1 cellular context compared by ENCODE assay signal in genomic region chr12:49018282-49019119, GRCh38.
TF ChIP-seq lines count a peak whose summit lies in the region.

TSS of gene PRKAG1 (minus strand) at chr12:49018776. CDS start at chr12:49018740, 36 bp downstream.

TF ChIP-seq in GM12878, 131 proteins besides CTCF, POLR2A, EP300 and RAD21 (continued from another document and continues in another):
- peak; percentile 77 for TF ChIP-seq RUNX3 (IDR thresholded peaks at IDR 0.05; ENCODE audit: low read length)
- TF ChIP-seq, protein P1, sequence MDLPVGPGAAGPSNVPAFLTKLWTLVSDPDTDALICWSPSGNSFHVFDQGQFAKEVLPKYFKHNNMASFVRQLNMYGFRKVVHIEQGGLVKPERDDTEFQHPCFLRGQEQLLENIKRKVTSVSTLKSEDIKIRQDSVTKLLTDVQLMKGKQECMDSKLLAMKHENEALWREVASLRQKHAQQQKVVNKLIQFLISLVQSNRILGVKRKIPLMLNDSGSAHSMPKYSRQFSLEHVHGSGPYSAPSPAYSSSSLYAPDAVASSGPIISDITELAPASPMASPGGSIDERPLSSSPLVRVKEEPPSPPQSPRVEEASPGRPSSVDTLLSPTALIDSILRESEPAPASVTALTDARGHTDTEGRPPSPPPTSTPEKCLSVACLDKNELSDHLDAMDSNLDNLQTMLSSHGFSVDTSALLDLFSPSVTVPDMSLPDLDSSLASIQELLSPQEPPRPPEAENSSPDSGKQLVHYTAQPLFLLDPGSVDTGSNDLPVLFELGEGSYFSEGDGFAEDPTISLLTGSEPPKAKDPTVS (IDR thresholded peaks at IDR 0.05; ENCODE audit: low read depth, low read length), result no peak
- no peak for TF ChIP-seq ZZZ3 (IDR thresholded peaks at IDR 0.05; ENCODE audit: control insufficient read depth, insufficient read length, low read depth)
- TF ChIP-seq SMAD1 (IDR thresholded peaks at IDR 0.05; ENCODE audit: low read depth, partially characterized antibody), result peak; percentile 49
- no peak for TF ChIP-seq MTA2 (IDR thresholded peaks at IDR 0.05; ENCODE audit: low read depth)
- peak; percentile 14 for TF ChIP-seq SIX5 (IDR thresholded peaks at IDR 0.05; ENCODE audit: low read depth, low read length, severe bottlenecking)
- TF ChIP-seq SKIL (IDR thresholded peaks at IDR 0.05; ENCODE audit: low read depth, poor library complexity, severe bottlenecking), result peak; percentile 25
- peak; percentile 85 for TF ChIP-seq IKZF1 (conservative IDR thresholded peaks at IDR 0.05)
- TF ChIP-seq MXI1 (IDR thresholded peaks at IDR 0.05; ENCODE audit: low read depth, low read length), result peak; percentile 71
- TF ChIP-seq FOXM1 (IDR thresholded peaks at IDR 0.05; ENCODE audit: low read depth, low read length), result no peak
- no peak for TF ChIP-seq CHD4 (IDR thresholded peaks at IDR 0.05)
- peak; percentile 52 for TF ChIP-seq HCFC1 (IDR thresholded peaks at IDR 0.05; ENCODE audit: low read length)
- no peak for TF ChIP-seq RBBP5 (conservative IDR thresholded peaks at IDR 0.05)
- TF ChIP-seq SUZ12 (IDR thresholded peaks at IDR 0.05; ENCODE audit: unreplicated experiment), result no peak
- TF ChIP-seq, protein P2, sequence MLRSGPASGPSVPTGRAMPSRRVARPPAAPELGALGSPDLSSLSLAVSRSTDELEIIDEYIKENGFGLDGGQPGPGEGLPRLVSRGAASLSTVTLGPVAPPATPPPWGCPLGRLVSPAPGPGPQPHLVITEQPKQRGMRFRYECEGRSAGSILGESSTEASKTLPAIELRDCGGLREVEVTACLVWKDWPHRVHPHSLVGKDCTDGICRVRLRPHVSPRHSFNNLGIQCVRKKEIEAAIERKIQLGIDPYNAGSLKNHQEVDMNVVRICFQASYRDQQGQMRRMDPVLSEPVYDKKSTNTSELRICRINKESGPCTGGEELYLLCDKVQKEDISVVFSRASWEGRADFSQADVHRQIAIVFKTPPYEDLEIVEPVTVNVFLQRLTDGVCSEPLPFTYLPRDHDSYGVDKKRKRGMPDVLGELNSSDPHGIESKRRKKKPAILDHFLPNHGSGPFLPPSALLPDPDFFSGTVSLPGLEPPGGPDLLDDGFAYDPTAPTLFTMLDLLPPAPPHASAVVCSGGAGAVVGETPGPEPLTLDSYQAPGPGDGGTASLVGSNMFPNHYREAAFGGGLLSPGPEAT (IDR thresholded peaks at IDR 0.05; ENCODE audit: low read depth), result peak; percentile 67
- peak; percentile 63; the same call in 1 of the 2 replicates for TF ChIP-seq TBL1XR1 (IDR thresholded peaks at IDR 0.05; ENCODE audit: low read depth, low read length)
- TF ChIP-seq MTA3 (IDR thresholded peaks at IDR 0.05; ENCODE audit: borderline replicate concordance, low read length), result no peak
- TF ChIP-seq ZNF384 (IDR thresholded peaks at IDR 0.05; ENCODE audit: borderline replicate concordance, low read depth, low read length), result 0 out of 2 replicates have a peak, but pooled peaks have one; percentile 47
- no peak for TF ChIP-seq IRF4 (IDR thresholded peaks at IDR 0.05; ENCODE audit: low read depth, low read length)
- TF ChIP-seq PRDM15 (CRISPR knock-in tag; IDR thresholded peaks at IDR 0.05), result no peak
- TF ChIP-seq ZNF687 (IDR thresholded peaks at IDR 0.05), result peak; percentile 83
- peak; percentile 52; the same call in 1 of the 2 replicates for TF ChIP-seq TCF12 (IDR thresholded peaks at IDR 0.05; ENCODE audit: low read depth, low read length)
- 0 out of 2 replicates have a peak, but pooled peaks have one; percentile 12 for TF ChIP-seq HDGF (IDR thresholded peaks at IDR 0.05)
- peak; percentile 64 for TF ChIP-seq BACH1 (IDR thresholded peaks at IDR 0.05; ENCODE audit: borderline replicate concordance)
- peak; percentile 61; the same call in 1 of the 2 replicates for TF ChIP-seq SREBF2 (IDR thresholded peaks at IDR 0.05; ENCODE audit: low read length)
- TF ChIP-seq TCF3 (IDR thresholded peaks at IDR 0.05; ENCODE audit: borderline replicate concordance, insufficient read depth, low read depth, low read length), result 0 out of 2 replicates have a peak, but pooled peaks have one; percentile 24
- no peak; the same call in 1 of the 2 replicates for TF ChIP-seq RAD51 (IDR thresholded peaks at IDR 0.05)
- TF ChIP-seq, protein P3, sequence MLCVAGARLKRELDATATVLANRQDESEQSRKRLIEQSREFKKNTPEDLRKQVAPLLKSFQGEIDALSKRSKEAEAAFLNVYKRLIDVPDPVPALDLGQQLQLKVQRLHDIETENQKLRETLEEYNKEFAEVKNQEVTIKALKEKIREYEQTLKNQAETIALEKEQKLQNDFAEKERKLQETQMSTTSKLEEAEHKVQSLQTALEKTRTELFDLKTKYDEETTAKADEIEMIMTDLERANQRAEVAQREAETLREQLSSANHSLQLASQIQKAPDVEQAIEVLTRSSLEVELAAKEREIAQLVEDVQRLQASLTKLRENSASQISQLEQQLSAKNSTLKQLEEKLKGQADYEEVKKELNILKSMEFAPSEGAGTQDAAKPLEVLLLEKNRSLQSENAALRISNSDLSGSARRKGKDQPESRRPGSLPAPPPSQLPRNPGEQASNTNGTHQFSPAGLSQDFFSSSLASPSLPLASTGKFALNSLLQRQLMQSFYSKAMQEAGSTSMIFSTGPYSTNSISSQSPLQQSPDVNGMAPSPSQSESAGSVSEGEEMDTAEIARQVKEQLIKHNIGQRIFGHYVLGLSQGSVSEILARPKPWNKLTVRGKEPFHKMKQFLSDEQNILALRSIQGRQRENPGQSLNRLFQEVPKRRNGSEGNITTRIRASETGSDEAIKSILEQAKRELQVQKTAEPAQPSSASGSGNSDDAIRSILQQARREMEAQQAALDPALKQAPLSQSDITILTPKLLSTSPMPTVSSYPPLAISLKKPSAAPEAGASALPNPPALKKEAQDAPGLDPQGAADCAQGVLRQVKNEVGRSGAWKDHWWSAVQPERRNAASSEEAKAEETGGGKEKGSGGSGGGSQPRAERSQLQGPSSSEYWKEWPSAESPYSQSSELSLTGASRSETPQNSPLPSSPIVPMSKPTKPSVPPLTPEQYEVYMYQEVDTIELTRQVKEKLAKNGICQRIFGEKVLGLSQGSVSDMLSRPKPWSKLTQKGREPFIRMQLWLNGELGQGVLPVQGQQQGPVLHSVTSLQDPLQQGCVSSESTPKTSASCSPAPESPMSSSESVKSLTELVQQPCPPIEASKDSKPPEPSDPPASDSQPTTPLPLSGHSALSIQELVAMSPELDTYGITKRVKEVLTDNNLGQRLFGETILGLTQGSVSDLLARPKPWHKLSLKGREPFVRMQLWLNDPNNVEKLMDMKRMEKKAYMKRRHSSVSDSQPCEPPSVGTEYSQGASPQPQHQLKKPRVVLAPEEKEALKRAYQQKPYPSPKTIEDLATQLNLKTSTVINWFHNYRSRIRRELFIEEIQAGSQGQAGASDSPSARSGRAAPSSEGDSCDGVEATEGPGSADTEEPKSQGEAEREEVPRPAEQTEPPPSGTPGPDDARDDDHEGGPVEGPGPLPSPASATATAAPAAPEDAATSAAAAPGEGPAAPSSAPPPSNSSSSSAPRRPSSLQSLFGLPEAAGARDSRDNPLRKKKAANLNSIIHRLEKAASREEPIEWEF (IDR thresholded peaks at IDR 0.05; ENCODE audit: insufficient replicate concordance, low read depth, low read length), result no peak
- peak; percentile 50 for TF ChIP-seq SPI1 (IDR thresholded peaks at IDR 0.05; ENCODE audit: borderline replicate concordance, insufficient read depth, low read depth, low read length)
- TF ChIP-seq E4F1 (IDR thresholded peaks at IDR 0.05; ENCODE audit: borderline replicate concordance, partially characterized antibody), result no peak
- no peak for TF ChIP-seq FOS (IDR thresholded peaks at IDR 0.05; ENCODE audit: borderline replicate concordance, extremely low read depth, insufficient read length)
- no peak for TF ChIP-seq ZBTB33 (IDR thresholded peaks at IDR 0.05)
- TF ChIP-seq ZNF622 (IDR thresholded peaks at IDR 0.05), result no peak
- no peak; the same call in 1 of the 2 replicates for TF ChIP-seq LARP7 (IDR thresholded peaks at IDR 0.05)
- TF ChIP-seq JUNB (IDR thresholded peaks at IDR 0.05), result no peak
